In genomic region chr5:134070648-134070978, GRCh38 we compare ENCODE assay signal across 8 cellular contexts. TPM values are rescaled to one million over a fixed set of nuclear protein-coding genes. Genes with fewer than 3 reads are reported as not detected.
DNase-seq lines count a peak whose midpoint lies in the region; ATAC-seq and TF ChIP-seq lines count a peak whose summit lies in the region.

No MANE protein-coding gene starts in this region.

- H3K4me1 ChIP-seq in RWPE2 (ENCODE audit: insufficient read depth, poor library complexity, severe bottlenecking): no peaks in the 10 kb centered on the region

- DNase-seq in RWPE2 (ENCODE audit: low spot score): no peak
- DNase-seq in fibroblast of the aortic adventitia (ENCODE audit: low read depth): peak; percentile 53
- peak; percentile 74 for DNase-seq in renal cortical epithelial cell (ENCODE audit: low read depth)
- no peak for DNase-seq in NCI-H2171 (lab: John Stamatoyannopoulos, UW)
- no peak for DNase-seq in left lobe of liver (ENCODE audit: low spot score)
- no peak for DNase-seq in HuH-7 (ENCODE audit: low spot score)

- H3K27me3 ChIP-seq in RWPE2 (ENCODE audit: insufficient read depth, poor library complexity, severe bottlenecking): no peaks in the 10 kb centered on the region

- peak; percentile 64 for ATAC-seq in RWPE2 (ENCODE audit: low read depth)
- no peak for ATAC-seq in left lobe of liver
- no peak for ATAC-seq in GM19455 (IDR thresholded peaks at IDR 0.05; ENCODE audit: unreplicated experiment)

- no peaks in the 10 kb centered on the region for H3K36me3 ChIP-seq in RWPE2 (ENCODE audit: low read depth)

- H3K9me3 ChIP-seq in RWPE2 (ENCODE audit: severe bottlenecking): no peaks in the 10 kb centered on the region

- TF ChIP-seq CTCF in RWPE2 (IDR thresholded peaks at IDR 0.05; ENCODE audit: poor library complexity, severe bottlenecking): peak; percentile 38
- peak; percentile 29 for TF ChIP-seq CTCF in fibroblast of the aortic adventitia (IDR thresholded peaks at IDR 0.05; ENCODE audit: insufficient read depth, low read length)

- H3K4me3 ChIP-seq in GM08714 (ENCODE audit: low read length): peak overlapping the region; percentile 29; the same call in 1 of the 2 replicates
- H3K4me3 ChIP-seq in RWPE2 (ENCODE audit: severe bottlenecking): peak overlapping the region; percentile 13
- H3K4me3 ChIP-seq in fibroblast of the aortic adventitia (ENCODE audit: low read depth, low read length): peak overlapping the region; percentile 44

- no peak overlapping the region for H3K27ac ChIP-seq in RWPE2 (ENCODE audit: poor library complexity, severe bottlenecking)

RNA-seq across cellular contexts. Expression of gene TCF7, which starts 43.9 kb away (rescaled TPM):
- 1.1 and 16.8 TPM in 2 replicates for total RNA-seq in fibroblast of the aortic adventitia (ENCODE audit: low replicate concordance)
- 1.0 and 2.0 TPM in 2 replicates for total RNA-seq in renal cortical epithelial cell
- 3.1 TPM for total RNA-seq in left lobe of liver

Comparison
In these comparisons a context has a peak if more than half of its experiments do, and no peak if none do; other contexts are left out.
1. DNase-seq: peak in fibroblast of the aortic adventitia (single experiment) and renal cortical epithelial cell (single experiment); none in RWPE2 (single experiment), NCI-H2171 (single experiment), left lobe of liver (single experiment) and HuH-7 (single experiment).
2. Peak in every context shown above with its lines, with median percentiles within 50 percentile points of each other: H3K4me3 ChIP-seq.